13 cellular contexts compared by ENCODE assay signal in the genomic region with DNA sequence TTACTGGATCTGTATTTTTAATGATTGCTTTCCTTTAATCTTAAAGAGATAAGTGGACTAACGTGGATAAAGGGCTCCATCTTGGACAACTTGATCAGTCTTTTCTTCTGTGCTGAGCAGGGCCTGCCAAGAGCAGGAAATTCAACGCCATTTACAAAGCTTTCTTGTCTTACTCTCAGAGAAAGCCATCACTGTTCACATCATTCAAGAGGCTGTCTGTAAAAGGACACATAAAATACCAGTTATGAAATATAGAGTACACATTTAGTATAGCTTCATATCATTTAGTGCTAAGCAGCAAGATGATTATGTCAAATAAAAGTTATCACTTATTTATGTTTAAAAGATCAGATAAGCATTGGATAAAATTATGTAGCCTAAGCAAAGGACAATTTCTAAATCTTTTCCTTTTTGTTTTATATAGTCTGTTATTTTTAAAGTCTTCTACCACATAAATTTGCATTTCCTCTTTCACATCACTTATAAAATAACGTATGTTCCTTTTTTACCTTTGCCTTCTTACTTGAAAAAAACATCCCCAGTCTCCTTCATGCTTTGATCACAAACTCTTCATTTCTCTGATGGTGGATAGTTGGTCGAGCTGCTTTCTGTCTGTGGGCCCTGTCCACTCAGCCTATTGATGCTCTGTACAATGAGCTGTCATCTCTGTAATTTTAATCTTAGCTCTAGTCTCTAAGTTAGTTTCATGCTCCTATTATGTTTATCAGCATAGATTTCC. TPM values are rescaled to one million over a fixed set of nuclear protein-coding genes. Genes with fewer than 3 reads are reported as not detected.
A peak's percentile ranks its signal among the peaks of the same experiment; 100 is the strongest.
DNase-seq lines count a peak whose midpoint lies in the region; ATAC-seq and TF ChIP-seq lines count a peak whose summit lies in the region.
"Had no signal": no experiment of that assay in that cellular context is flagged by ENCODE, and none has a peak within 500 bp of the region (broad histone marks: within the 10 kb centered on the region; RNA-seq: fewer than 3 reads in every experiment).

No MANE protein-coding gene starts in this region.

- H3K9ac ChIP-seq in SK-N-SH = no peak overlapping the region
- H3K9ac ChIP-seq in OCI-LY3 (ENCODE audit: low read length) = 0 out of 2 replicates have a peak overlapping the region, but pooled peaks have one; percentile 14

- H2AFZ ChIP-seq in SK-N-SH (ENCODE audit: low read depth) = peak overlapping the region; percentile 27; the same call in 1 of the 2 replicates
- no peak overlapping the region for H2AFZ ChIP-seq in OCI-LY3 (ENCODE audit: low read depth, low read length)

- no peak overlapping the region for H3K4me2 ChIP-seq in SK-N-SH
- peak overlapping the region; percentile 95 for H3K4me2 ChIP-seq in OCI-LY3 (ENCODE audit: low read length)

- CTCF ChIA-PET in SK-N-SH (lab: Yijun Ruan, JAX) = interaction anchor here (1.5 to 8.5 kb wide), 4 partner anchors 12 to 59 kb away, joined by 3 to 41 read pairs (median 8); no protein-coding TSS in a partner anchor

- H3K27ac Mint-ChIP-seq in stimulated activated memory B cell treated with anti-CD40 and anti-IgM and Interleukin-4, amounts not matched to agents 10 μg/mL and 1 μg/mL and 100 μg/mL, for 72 hours = peak overlapping the region; percentile 100
- no peak overlapping the region for H3K27ac Mint-ChIP-seq in activated T-cell treated with anti-CD3 and anti-CD28 coated beads, Interleukin-2, amount 50 U/mL, for 24 hours

- 63% methylated on average over 4 of the region's 4 CpGs for WGBS in SK-N-SH (ENCODE audit: low lambda C conversion rate)

- peaks cover 6% of the 10 kb centered on the region for H3K36me3 Mint-ChIP-seq in stimulated activated memory B cell treated with anti-CD40 and anti-IgM and Interleukin-4, amounts not matched to agents 10 μg/mL and 1 μg/mL and 100 μg/mL, for 72 hours
- H3K36me3 Mint-ChIP-seq in activated T-cell treated with anti-CD3 and anti-CD28 coated beads, Interleukin-2, amount 50 U/mL, for 24 hours (ENCODE audit: low read depth) = peaks cover 4% of the 10 kb centered on the region

- H3K4me1 ChIP-seq in SK-N-SH (ENCODE audit: control insufficient read depth in 1 of 2, insufficient read depth in 2 of 2, low read depth in 1 of 2, low read length in 1 of 2) (peaks cover 8 to 14% of the 10 kb centered on the region in 2 experiments; a peak in 2 of 4 replicates), OCI-LY3 (ENCODE audit: low read length) (peaks cover 30% of the 10 kb centered on the region), BE2C (no peaks in the 10 kb centered on the region)

- H3K36me3 ChIP-seq in SK-N-SH (replicated peaks in 1 of 2; ENCODE audit: control insufficient read depth in 1 of 2, insufficient read depth in 2 of 2, low read length in 1 of 2) (peaks cover 9 to 13% of the 10 kb centered on the region in 2 experiments), OCI-LY3 (replicated peaks; ENCODE audit: low read depth, low read length) (peaks cover 16% of the 10 kb centered on the region), BE2C (no peaks in the 10 kb centered on the region)

- peaks cover 59% of the 10 kb centered on the region for H3K4me1 Mint-ChIP-seq in stimulated activated memory B cell treated with anti-CD40 and anti-IgM and Interleukin-4, amounts not matched to agents 10 μg/mL and 1 μg/mL and 100 μg/mL, for 72 hours
- peaks cover 29% of the 10 kb centered on the region for H3K4me1 Mint-ChIP-seq in activated T-cell treated with anti-CD3 and anti-CD28 coated beads, Interleukin-2, amount 50 U/mL, for 24 hours (ENCODE audit: low read depth)

- H3K27me3 Mint-ChIP-seq in stimulated activated memory B cell treated with anti-CD40 and anti-IgM and Interleukin-4, amounts not matched to agents 10 μg/mL and 1 μg/mL and 100 μg/mL, for 72 hours = no peaks in the 10 kb centered on the region
- H3K27me3 Mint-ChIP-seq in activated T-cell treated with anti-CD3 and anti-CD28 coated beads, Interleukin-2, amount 50 U/mL, for 24 hours = no peaks in the 10 kb centered on the region

- H3K27me3 ChIP-seq in SK-N-SH (ENCODE audit: insufficient read depth) = no peaks in the 10 kb centered on the region
- no peaks in the 10 kb centered on the region for H3K27me3 ChIP-seq in OCI-LY3 (ENCODE audit: low read depth, low read length)
- no peaks in the 10 kb centered on the region for H3K27me3 ChIP-seq in BE2C

- no peak for TF ChIP-seq RAD21 in SK-N-SH (IDR thresholded peaks at IDR 0.05; ENCODE audit: low read length)

- H3K4me3 ChIP-seq in SK-N-SH (ENCODE audit: low read depth in 2 of 2, low read length in 1 of 2) (no peak overlapping the region), OCI-LY3 (ENCODE audit: low read length) (peak overlapping the region; percentile 94; the same call in 1 of the 2 replicates), BE2C (ENCODE audit: low read depth, low read length) (no peak overlapping the region)

- H3K9me3 Mint-ChIP-seq in stimulated activated memory B cell treated with anti-CD40 and anti-IgM and Interleukin-4, amounts not matched to agents 10 μg/mL and 1 μg/mL and 100 μg/mL, for 72 hours = no peaks in the 10 kb centered on the region
- H3K9me3 Mint-ChIP-seq in activated T-cell treated with anti-CD3 and anti-CD28 coated beads, Interleukin-2, amount 50 U/mL, for 24 hours = no peaks in the 10 kb centered on the region
- H3K9me3 Mint-ChIP-seq: activated naive CD4-positive, alpha-beta T cell treated with anti-CD3 and anti-CD28 coated beads, Interleukin-2, amount 50 U/mL, for 72 hours had no signal

- peak overlapping the region; percentile 8 for H3K4me3 Mint-ChIP-seq in stimulated activated memory B cell treated with anti-CD40 and anti-IgM and Interleukin-4, amounts not matched to agents 10 μg/mL and 1 μg/mL and 100 μg/mL, for 72 hours
- H3K4me3 Mint-ChIP-seq in activated T-cell treated with anti-CD3 and anti-CD28 coated beads, Interleukin-2, amount 50 U/mL, for 24 hours = no peak overlapping the region

- no peak overlapping the region for H3K27ac ChIP-seq in SK-N-SH (ENCODE audit: low read depth in 2 of 2, low read length in 1 of 2)
- H3K27ac ChIP-seq in OCI-LY3 (ENCODE audit: low read length) = no peak overlapping the region

- DNase-seq in SK-N-SH = no peak
- DNase-seq in globus pallidus (ENCODE audit: low spot score) = peak; percentile 77
- DNase-seq in BE2C = no peak
- no peak for DNase-seq in activated T-cell treated with anti-CD3 and anti-CD28 coated beads, Interleukin-2, amount 50 U/mL, for 24 hours
- DNase-seq in DMS53 treated with DMSO at 0.1 percent for 48 hours (lab: John Stamatoyannopoulos, UW; ENCODE audit: unreplicated experiment) = no peak
- DNase-seq: ACHN; activated CD4-positive, CD25-positive, alpha-beta regulatory T cell treated with anti-CD3 and anti-CD28 coated beads, Interleukin-2, amount 50 U/mL, for 72 hours; effector CD8-positive, alpha-beta T cell had no signal

- H3K79me2 ChIP-seq in SK-N-SH (ENCODE audit: insufficient read depth) (peaks cover 25% of the 10 kb centered on the region), OCI-LY3 (ENCODE audit: low read length) (no peaks in the 10 kb centered on the region; the same call in 1 of the 2 replicates)

- H3K9me3 ChIP-seq in SK-N-SH (no peaks in the 10 kb centered on the region), OCI-LY3 (ENCODE audit: insufficient read depth, low read length) (peaks cover 8% of the 10 kb centered on the region; the same call in 1 of the 2 replicates), BE2C (no peaks in the 10 kb centered on the region)

- no peaks in the 10 kb centered on the region for H3K9me2 ChIP-seq in SK-N-SH

- TF ChIP-seq EP300 in SK-N-SH (IDR thresholded peaks at IDR 0.05; ENCODE audit: borderline replicate concordance in 1 of 2, low read depth in 1 of 2, low read length in 1 of 2) = no peak

- POLR2A ChIA-PET in SK-N-SH (lab: Yijun Ruan, JAX) = interaction anchor here (0.8 to 1.3 kb wide), 3 partner anchors 12 to 79 kb away, joined by 3 read pairs; a partner anchor contains a TSS

- H3F3A ChIP-seq in SK-N-SH (replicated peaks; ENCODE audit: insufficient read depth) = peaks cover 6% of the 10 kb centered on the region

- H4K20me1 ChIP-seq in SK-N-SH (ENCODE audit: insufficient read depth) (peaks cover 16% of the 10 kb centered on the region; the same call in 1 of the 2 replicates), OCI-LY3 (ENCODE audit: insufficient read depth, low read length) (no peaks in the 10 kb centered on the region)

- TF ChIP-seq CTCF in SK-N-SH (IDR thresholded peaks at IDR 0.05) (no peak), OCI-LY3 (IDR thresholded peaks at IDR 0.05; ENCODE audit: low read depth, low read length) (no peak), BE2C (IDR thresholded peaks at IDR 0.05; ENCODE audit: low read depth, low read length) (no peak)

- ATAC-seq in SK-N-SH treated with all-trans-retinoic acid at 6 μM for 48 hours = no peak
- no peak for ATAC-seq in stimulated activated memory B cell treated with anti-CD40 and anti-IgM and Interleukin-4, amounts not matched to agents 10 μg/mL and 1 μg/mL and 100 μg/mL, for 72 hours
- ATAC-seq: activated naive CD4-positive, alpha-beta T cell treated with anti-CD3 and anti-CD28 coated beads, Interleukin-2, amount 50 U/mL, for 72 hours; Panc1 had no signal

TF ChIP-seq in SK-N-SH, 30 proteins besides CTCF, POLR2A, EP300 and RAD21 (continues in another document):
- TF ChIP-seq SMC3 (IDR thresholded peaks at IDR 0.05; ENCODE audit: low read depth, low read length) (no peak), FOXJ3 (CRISPR knock-in tag; IDR thresholded peaks at IDR 0.05) (no peak), TEAD4 (IDR thresholded peaks at IDR 0.05; ENCODE audit: borderline replicate concordance, insufficient read depth) (no peak), TCF12 (IDR thresholded peaks at IDR 0.05) (no peak), CHD2 (IDR thresholded peaks at IDR 0.05; ENCODE audit: low read length, partially characterized antibody) (no peak)
- TF ChIP-seq, protein P1, sequence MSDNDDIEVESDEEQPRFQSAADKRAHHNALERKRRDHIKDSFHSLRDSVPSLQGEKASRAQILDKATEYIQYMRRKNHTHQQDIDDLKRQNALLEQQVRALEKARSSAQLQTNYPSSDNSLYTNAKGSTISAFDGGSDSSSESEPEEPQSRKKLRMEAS (IDR thresholded peaks at IDR 0.05; ENCODE audit: low read depth) = no peak

RNA-seq across cellular contexts. Expression of a gene that starts 2.1 kb away (rescaled TPM):
- 8.7 and 8.9 TPM in 2 replicates for polyA plus RNA-seq in SK-N-SH (2012; rRNA removed)
- polyA plus RNA-seq in SK-N-SH (2012; cell fraction: cytosol; rRNA removed) = 15.7 and 20.4 TPM in 2 replicates
- 9.2 and 10.0 TPM in 2 replicates for polyA plus RNA-seq in SK-N-SH (2012; cell fraction: nucleus; rRNA removed)
- 1.4 TPM for polyA plus RNA-seq in BE2C (2012; ENCODE audit: insufficient read depth, insufficient read length, low read depth)
